In the genomic region with DNA sequence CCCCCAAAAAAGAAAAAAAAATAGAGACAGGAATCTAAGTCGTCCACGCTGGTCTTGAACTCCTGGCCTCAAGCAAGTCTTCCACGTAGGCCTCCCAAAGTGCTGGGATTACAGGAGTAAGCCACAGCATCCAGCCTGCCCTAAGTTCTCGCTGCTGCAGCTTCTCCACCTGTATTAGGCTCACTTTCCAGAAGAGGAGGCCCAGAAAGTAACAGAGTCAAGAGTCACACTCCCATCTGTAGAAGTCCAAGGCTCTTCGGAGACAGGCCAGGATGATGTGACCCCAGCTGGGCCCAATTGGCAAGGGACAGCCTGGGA, we compare ENCODE assay signal across 9 cellular contexts. TPM values are rescaled to one million over a fixed set of nuclear protein-coding genes. Genes with fewer than 3 reads are reported as not detected.
DNase-seq lines count a peak whose midpoint lies in the region; ATAC-seq and TF ChIP-seq lines count a peak whose summit lies in the region.
"Had no signal": no experiment of that assay in that cellular context is flagged by ENCODE, and none has a peak within 500 bp of the region (broad histone marks: within the 10 kb centered on the region; RNA-seq: fewer than 3 reads in every experiment).

No MANE protein-coding gene starts in this region.

- DNase-seq in fibroblast of villous mesenchyme (ENCODE audit: low read depth): no peak
- no peak for DNase-seq in gastrocnemius medialis
- DNase-seq in NK-92 treated with Interleukin-12 subunit alpha and Interleukin-12 subunit beta, amount 100 ng/mL, for 24 hours (lab: John Stamatoyannopoulos, UW): no peak
- DNase-seq: SIG-M5 had no signal

- H3K4me3 ChIP-seq in GM12875 (ENCODE audit: low read depth, low read length): peak overlapping the region; percentile 76
- peak overlapping the region; percentile 82 for H3K4me3 ChIP-seq in WI38 (ENCODE audit: low read depth, low read length)
- peak overlapping the region; percentile 88 for H3K4me3 ChIP-seq in fibroblast of villous mesenchyme (ENCODE audit: low read depth, low read length)
- peak overlapping the region; percentile 67 to 97 (median 78) for H3K4me3 ChIP-seq in gastrocnemius medialis

- H3K27me3 ChIP-seq in gastrocnemius medialis: no peaks in the 10 kb centered on the region

- intact Hi-C loops in gastrocnemius medialis (cut with DNase I; ENCODE audit: low total_unique reads): no loop called here

- in situ Hi-C loops in gastrocnemius medialis (cut with MboI; ENCODE audit: low sequenced_read_pairs in 4 of 4): no loop called here

- no peaks in the 10 kb centered on the region for H3K9me3 ChIP-seq in gastrocnemius medialis

- no peak for ATAC-seq in gastrocnemius medialis
- no peak for ATAC-seq in GM21717 (IDR thresholded peaks at IDR 0.05; ENCODE audit: unreplicated experiment)
- ATAC-seq in GM18520 (IDR thresholded peaks at IDR 0.05; ENCODE audit: unreplicated experiment): no peak
- ATAC-seq in GM18511 (IDR thresholded peaks at IDR 0.05; ENCODE audit: unreplicated experiment): no peak

- peaks cover 61 to 70% of the 10 kb centered on the region in 2 donors for H3K4me1 ChIP-seq in gastrocnemius medialis

- H3K36me3 ChIP-seq in gastrocnemius medialis: no peaks in the 10 kb centered on the region

- no peak for TF ChIP-seq POLR2A in gastrocnemius medialis (IDR thresholded peaks at IDR 0.05)

- peak overlapping the region; percentile 71 to 95 (median 88) for H3K27ac ChIP-seq in gastrocnemius medialis

- TF ChIP-seq CTCF in GM12875 (IDR thresholded peaks at IDR 0.05; ENCODE audit: borderline replicate concordance, insufficient read depth, low read depth, low read length): no peak
- no peak for TF ChIP-seq CTCF in WI38 (IDR thresholded peaks at IDR 0.05; ENCODE audit: low read depth, low read length)
- TF ChIP-seq CTCF in fibroblast of villous mesenchyme (IDR thresholded peaks at IDR 0.05; ENCODE audit: insufficient read depth, low read depth, low read length): no peak
- TF ChIP-seq CTCF in gastrocnemius medialis (IDR thresholded peaks at IDR 0.05 in 4 of 5, conservative IDR thresholded peaks at IDR 0.05 in 1 of 5): no peak

RNA-seq across cellular contexts. Expression of a gene that starts 1.8 kb away (rescaled TPM):
- total RNA-seq in fibroblast of villous mesenchyme: 15.5 and 16.4 TPM in 2 replicates
- 1 to 10 TPM; 1.8 to 4.5 (median 2.8) TPM for total RNA-seq in gastrocnemius medialis

RNA-seq across cellular contexts. Expression of a gene that starts 41.3 kb away (rescaled TPM):
- total RNA-seq in fibroblast of villous mesenchyme: 11.2 and 11.9 TPM in 2 replicates
- 10 to 100 TPM in 1 of 4 donors, 1 to 10 TPM in 3; 4.7 to 10.4 (median 5.9) TPM for total RNA-seq in gastrocnemius medialis

RNA-seq across cellular contexts. Expression of a gene that starts 48.4 kb away (rescaled TPM):
- total RNA-seq in fibroblast of villous mesenchyme (2.6 and 3.5 TPM in 2 replicates), gastrocnemius medialis (1 to 10 TPM in 1 of 4 donors, not detected in 3; 4.2 TPM)
